ENCODE assay signal across 12 cellular contexts in the genomic region with DNA sequence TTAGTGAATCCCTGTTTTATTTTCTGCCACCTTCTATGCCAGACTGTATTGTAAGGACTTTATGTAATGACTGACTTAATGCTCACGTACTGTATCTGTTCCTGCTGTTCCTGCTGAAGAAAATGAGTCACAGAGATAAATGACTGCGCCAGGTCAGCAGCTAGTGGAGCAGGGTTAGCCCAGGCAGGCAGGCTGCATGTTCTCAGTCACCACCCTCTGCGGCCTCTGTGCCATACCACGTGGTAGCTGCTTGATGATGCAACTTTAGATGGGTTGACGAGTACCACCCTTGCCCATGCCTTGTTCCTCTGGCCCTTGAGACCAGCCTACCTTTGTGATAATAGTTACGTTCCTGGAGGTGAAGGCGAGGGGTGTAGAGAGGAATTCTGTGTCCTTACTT.
DNase-seq lines count a peak whose midpoint lies in the region; FAIRE-seq and TF ChIP-seq lines count a peak whose summit lies in the region.
"Had no signal": no experiment of that assay in that cellular context is flagged by ENCODE, and none has a peak within 500 bp of the region (broad histone marks: within the 10 kb centered on the region; RNA-seq: fewer than 3 reads in every experiment).

No MANE protein-coding gene starts in this region.

- H3K27me3 Mint-ChIP-seq in activated naive CD4-positive, alpha-beta T cell treated with anti-CD3 and anti-CD28 coated beads, Interleukin-2, amount 10 ng/mL, durations not matched to agents 7 days and 5 days, result peaks cover 9% of the 10 kb centered on the region

- H3K27ac ChIP-seq in keratinocyte (ENCODE audit: control insufficient read depth, insufficient read depth, low read length) (peak overlapping the region; percentile 78), vagina (no peak overlapping the region)
- H3K27ac ChIP-seq: neutrophil had no signal

- peaks cover 75% of the 10 kb centered on the region for H3K79me2 ChIP-seq in keratinocyte (ENCODE audit: control insufficient read depth, insufficient read depth, low read length)

- FAIRE-seq in keratinocyte (lab: Jason Lieb, UNC), result peak; percentile 93
- FAIRE-seq: GM18507 had no signal

- H3K4me3 Mint-ChIP-seq in activated naive CD4-positive, alpha-beta T cell treated with anti-CD3 and anti-CD28 coated beads, Interleukin-2, amount 10 ng/mL, durations not matched to agents 7 days and 5 days, result no peak overlapping the region
- H3K4me3 Mint-ChIP-seq: activated T-cell treated with anti-CD3 and anti-CD28 coated beads, Interleukin-2, amount 50 U/mL, for 72 hours had no signal

- H3K4me3 ChIP-seq in keratinocyte (ENCODE audit: control insufficient read depth in 2 of 3, extremely low read depth in 1 of 3, insufficient read depth in 2 of 3, low read depth in 1 of 3, low read length in 3 of 3) (no peak overlapping the region), vagina (no peak overlapping the region)

- peak overlapping the region; percentile 45 for H3K4me2 ChIP-seq in keratinocyte (ENCODE audit: control insufficient read depth, extremely low read depth, insufficient read depth, low read depth, low read length)

- CTCF ChIA-PET in activated naive CD4-positive, alpha-beta T cell treated with anti-CD3 and anti-CD28 coated beads, Interleukin-2, amount 10 ng/mL, durations not matched to agents 7 days and 5 days (lab: Charles Lee), result no interaction called here

- TF ChIP-seq CTCF in keratinocyte (optimal IDR thresholded peaks at IDR 0.05 in 1 of 3, IDR thresholded peaks at IDR 0.05 in 1 of 3, conservative IDR thresholded peaks at IDR 0.05 in 1 of 3; ENCODE audit: extremely low read depth in 1 of 3, insufficient read depth in 2 of 3, low read length in 3 of 3) (no peak), vagina (IDR thresholded peaks at IDR 0.05) (no peak)

- H3K36me3 ChIP-seq in keratinocyte (ENCODE audit: control insufficient read depth in 2 of 2, extremely low read depth in 1 of 2, insufficient read depth in 2 of 2, low read length in 2 of 2), result peaks cover 21 to 35% of the 10 kb centered on the region in 2 experiments
- H3K36me3 ChIP-seq in vagina, result peaks cover 0 to 20% of the 10 kb centered on the region in 2 donors
- H3K36me3 ChIP-seq: neutrophil had no signal

- TF ChIP-seq POLR2A in vagina (IDR thresholded peaks at IDR 0.05), result no peak

- in situ Hi-C loops in ACHN (cut with HindIII; ENCODE audit: low pct_ligation_motif_present, low pct_unique_long_range_greater_than_20kb, low sequenced_read_pairs), result no loop called here

- intact Hi-C loops in vagina (cut with DNase I), result no loop called here

- no peaks in the 10 kb centered on the region for H3K9me1 ChIP-seq in keratinocyte (ENCODE audit: control insufficient read depth, extremely low read depth, insufficient read depth, low read length)

- no peaks in the 10 kb centered on the region for H3K9me3 Mint-ChIP-seq in activated naive CD4-positive, alpha-beta T cell treated with anti-CD3 and anti-CD28 coated beads, Interleukin-2, amount 10 ng/mL, durations not matched to agents 7 days and 5 days

- DNase-seq in ACHN (peak; percentile 88), LHCN-M2 (ENCODE audit: low read depth) (peak; percentile 89), astrocyte of the hippocampus (ENCODE audit: low read depth, low spot score) (peak; percentile 74), keratinocyte (ENCODE audit: low read depth, low spot score) (peak; percentile 73), vagina (ENCODE audit: extremely low spot score in 2 of 2) (no peak), amygdala (lab: John Stamatoyannopoulos, UW) (no peak)
- DNase-seq in activated naive CD4-positive, alpha-beta T cell treated with anti-CD3 and anti-CD28 coated beads, Interleukin-2, amount 10 ng/mL, durations not matched to agents 7 days and 5 days, result no peak
- DNase-seq in NK-92 treated with Interleukin-12 subunit alpha and Interleukin-12 subunit beta, amount 100 ng/mL, for 24 hours (lab: John Stamatoyannopoulos, UW), result no peak
- DNase-seq: activated T-cell treated with anti-CD3 and anti-CD28 coated beads, Interleukin-2, amount 50 U/mL, for 72 hours; C1 segment of cervical spinal cord had no signal

- H3K27ac Mint-ChIP-seq in activated naive CD4-positive, alpha-beta T cell treated with anti-CD3 and anti-CD28 coated beads, Interleukin-2, amount 10 ng/mL, durations not matched to agents 7 days and 5 days, result no peak overlapping the region
- H3K27ac Mint-ChIP-seq: activated T-cell treated with anti-CD3 and anti-CD28 coated beads, Interleukin-2, amount 50 U/mL, for 72 hours had no signal

- H2AFZ ChIP-seq in keratinocyte (ENCODE audit: control insufficient read depth, low read length), result no peak overlapping the region

- dilution Hi-C loops in keratinocyte (cut with MboI; ENCODE audit: extremely low pct_ligation_motif_present, low sequenced_read_pairs), result no loop called here

- no peak overlapping the region for H3K9ac ChIP-seq in keratinocyte (ENCODE audit: control insufficient read depth, extremely low read depth, insufficient read depth, low read length)

- H3K36me3 Mint-ChIP-seq in activated naive CD4-positive, alpha-beta T cell treated with anti-CD3 and anti-CD28 coated beads, Interleukin-2, amount 10 ng/mL, durations not matched to agents 7 days and 5 days, result no peaks in the 10 kb centered on the region

- no peaks in the 10 kb centered on the region for H3K9me3 ChIP-seq in keratinocyte (ENCODE audit: control insufficient read depth, low read depth, low read length)
- no peaks in the 10 kb centered on the region for H3K9me3 ChIP-seq in vagina
- H3K9me3 ChIP-seq: neutrophil had no signal

- no peaks in the 10 kb centered on the region for H4K20me1 ChIP-seq in keratinocyte (ENCODE audit: control insufficient read depth, extremely low read depth, insufficient read depth, low read length)

- H3K4me1 Mint-ChIP-seq in activated naive CD4-positive, alpha-beta T cell treated with anti-CD3 and anti-CD28 coated beads, Interleukin-2, amount 10 ng/mL, durations not matched to agents 7 days and 5 days, result no peaks in the 10 kb centered on the region

- H3K27me3 ChIP-seq in keratinocyte (ENCODE audit: control insufficient read depth, extremely low read depth, insufficient read depth, low read length) (no peaks in the 10 kb centered on the region), vagina (no peaks in the 10 kb centered on the region)
- H3K27me3 ChIP-seq: neutrophil had no signal

- H3K4me1 ChIP-seq in keratinocyte (ENCODE audit: control insufficient read depth, extremely low read depth, insufficient read depth, low read length) (peaks cover 23% of the 10 kb centered on the region), vagina (no peaks in the 10 kb centered on the region)

Comparison
In these comparisons a context has a peak if more than half of its experiments do, and no peak if none do; other contexts are left out.
1. DNase-seq: peak in ACHN (single experiment), LHCN-M2 (single experiment), astrocyte of the hippocampus (single experiment) and keratinocyte (single experiment); none in vagina (0 of 2), amygdala (0 of 56), activated naive CD4-positive, alpha-beta T cell treated with anti-CD3 and anti-CD28 coated beads, Interleukin-2, amount 10 ng/mL, durations not matched to agents 7 days and 5 days (single experiment) and NK-92 treated with Interleukin-12 subunit alpha and Interleukin-12 subunit beta, amount 100 ng/mL, for 24 hours (single experiment).